ENCODE assay signal across 7 cellular contexts in the genomic region with DNA sequence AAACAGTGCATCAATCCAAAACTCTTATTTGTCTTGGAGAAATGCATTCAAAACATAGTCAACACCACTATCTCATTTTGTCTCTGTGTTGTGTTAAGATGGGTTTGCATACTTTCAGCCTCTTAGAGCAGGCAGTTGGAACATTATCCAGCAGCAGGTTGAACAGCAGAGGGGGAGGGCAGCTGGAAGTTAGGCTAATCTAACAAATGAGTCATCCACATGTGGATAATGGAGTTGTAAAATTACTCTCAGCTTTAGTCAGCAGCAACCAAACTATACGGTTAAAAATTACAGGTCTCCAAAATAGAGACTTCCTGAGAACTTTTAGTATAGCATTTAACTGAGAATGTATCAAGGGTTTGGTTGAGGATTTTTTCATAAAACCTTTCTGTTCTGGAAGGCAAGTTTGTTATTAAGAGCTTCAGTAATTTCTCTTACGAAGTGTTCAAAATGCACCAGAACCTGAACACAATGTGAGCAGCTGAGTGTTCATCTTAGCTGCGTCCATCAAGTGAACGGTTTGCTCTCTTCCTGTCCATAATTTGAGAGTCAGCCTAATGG.
DNase-seq lines count a peak whose midpoint lies in the region; ATAC-seq and TF ChIP-seq lines count a peak whose summit lies in the region.

No MANE protein-coding gene starts in this region.

- H3K27me3 ChIP-seq in mucosa of rectum (ENCODE audit: control insufficient read depth in 2 of 2, insufficient read depth in 2 of 2, low read length in 2 of 2) = no peaks in the 10 kb centered on the region

- H3K4me1 ChIP-seq in mucosa of rectum (ENCODE audit: control insufficient read depth in 2 of 2, insufficient read depth in 2 of 2, low read length in 2 of 2) = peaks cover 28 to 44% of the 10 kb centered on the region in 2 donors

- no peaks in the 10 kb centered on the region for H3K9me3 ChIP-seq in mucosa of rectum (ENCODE audit: control insufficient read depth in 2 of 2, low read length in 2 of 2)

- H3K36me3 ChIP-seq in mucosa of rectum (ENCODE audit: control insufficient read depth in 2 of 2, insufficient read depth in 2 of 2, low read length in 2 of 2) = no peaks in the 10 kb centered on the region

- in situ Hi-C loops in astrocyte of the cerebellum (cut with HindIII; ENCODE audit: low sequenced_read_pairs) = no loop called here

- no peak for ATAC-seq in HG02970 (IDR thresholded peaks at IDR 0.05; ENCODE audit: low FRiP score, unreplicated experiment)
- no peak for ATAC-seq in GM18907 (IDR thresholded peaks at IDR 0.05; ENCODE audit: unreplicated experiment)

- peak overlapping the region; percentile 20 to 56 for H3K27ac ChIP-seq in mucosa of rectum (ENCODE audit: low read depth in 2 of 2, low read length in 2 of 2)

- peak overlapping the region in 1 of 2 donors; percentile 11 for H3K9ac ChIP-seq in mucosa of rectum (ENCODE audit: low read depth in 1 of 2, low read length in 2 of 2)

- DNase-seq in EL = peak; percentile 85
- peak; percentile 19 for DNase-seq in NCI-H1436 (lab: John Stamatoyannopoulos, UW)
- DNase-seq in astrocyte of the cerebellum (ENCODE audit: low read depth) = peak; percentile 55
- no peak for DNase-seq in activated CD4-positive, CD25-positive, alpha-beta regulatory T cell (lab: John Stamatoyannopoulos, UW)

- TF ChIP-seq CTCF in astrocyte of the cerebellum (IDR thresholded peaks at IDR 0.05; ENCODE audit: low read depth, low read length, missing control alignments) = no peak

- H3K4me3 ChIP-seq in astrocyte of the cerebellum (ENCODE audit: low read depth, low read length) = no peak overlapping the region
- H3K4me3 ChIP-seq in mucosa of rectum (ENCODE audit: low read length in 2 of 2) = peak overlapping the region in 1 of 2 donors; percentile 38

Comparison
In these comparisons a context has a peak if more than half of its experiments do, and no peak if none do; other contexts are left out.
1. DNase-seq: peak in EL (single experiment), NCI-H1436 (single experiment) and astrocyte of the cerebellum (single experiment); none in activated CD4-positive, CD25-positive, alpha-beta regulatory T cell (0 of 4).